Comparison of ENCODE assay signal across 11 cellular contexts in the genomic region with DNA sequence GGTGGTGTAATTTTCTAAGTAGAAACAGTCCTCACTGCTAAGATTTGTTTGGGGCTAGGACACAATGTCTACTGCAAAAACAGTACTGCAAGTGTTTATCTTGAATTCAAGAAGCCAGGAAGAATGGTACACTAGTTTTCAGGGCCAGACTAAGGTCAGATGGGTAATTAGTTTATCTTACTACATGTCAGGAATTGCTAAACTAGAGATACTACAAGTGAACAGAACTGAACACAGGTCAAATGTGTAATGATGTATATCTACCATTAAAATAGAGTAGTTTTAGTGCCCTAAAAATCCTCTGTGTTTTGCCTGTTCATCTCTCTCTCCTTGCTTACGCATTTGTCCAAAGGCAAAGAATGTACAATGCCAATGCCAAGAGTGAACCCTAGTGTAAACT. TPM values are rescaled to one million over a fixed set of nuclear protein-coding genes. Genes with fewer than 3 reads are reported as not detected.
A peak's percentile ranks its signal among the peaks of the same experiment; 100 is the strongest.
DNase-seq lines count a peak whose midpoint lies in the region; ATAC-seq lines count a peak whose summit lies in the region.
"Had no signal": no experiment of that assay in that cellular context is flagged by ENCODE, and none has a peak within 500 bp of the region (broad histone marks: within the 10 kb centered on the region; RNA-seq: fewer than 3 reads in every experiment).

No MANE protein-coding gene starts in this region.

- no peaks in the 10 kb centered on the region for H3K9me3 Mint-ChIP-seq in activated T-cell treated with anti-CD3 and anti-CD28 coated beads, Interleukin-2, amount 50 U/mL, for 72 hours
- H3K9me3 Mint-ChIP-seq in activated T-helper 1 cell treated with anti-CD3 and anti-CD28 coated beads, Interleukin-12 subunit alpha, Interleukin-12 subunit beta, Interleukin-2, Interleukin-4 antibody, amounts not matched to agents 30 ng/mL and 10 ng/mL and 1 ng/mL, durations not matched to agents 14 hours and 24 hours and 36 hours: no peaks in the 10 kb centered on the region
- no peaks in the 10 kb centered on the region for H3K9me3 Mint-ChIP-seq in stimulated activated effector memory CD8-positive, alpha-beta T cell treated with anti-CD3 and anti-CD28 coated beads, Interleukin-12 subunit alpha, Interleukin-12 subunit beta, amount 100 ng/mL, for 72 hours

- no peak for DNase-seq in activated T-cell treated with anti-CD3 and anti-CD28 coated beads, Interleukin-2, amount 50 U/mL, for 72 hours
- DNase-seq in activated T-cell treated with anti-CD3 and anti-CD28 coated beads for 4 hours: no peak
- no peak for DNase-seq in activated T-helper 1 cell treated with anti-CD3 and anti-CD28 coated beads, Interleukin-12 subunit alpha, Interleukin-12 subunit beta, Interleukin-2, Interleukin-4 antibody, amounts not matched to agents 30 ng/mL and 10 ng/mL and 1 ng/mL, durations not matched to agents 14 hours and 24 hours and 36 hours (ENCODE audit: low spot score)
- no peak for DNase-seq in stimulated activated effector memory CD8-positive, alpha-beta T cell treated with anti-CD3 and anti-CD28 coated beads, Interleukin-12 subunit alpha, Interleukin-12 subunit beta, amount 100 ng/mL, for 72 hours (ENCODE audit: low spot score in 2 of 2)
- DNase-seq in SIG-M5 (lab: John Stamatoyannopoulos, UW): no peak
- DNase-seq: activated CD4-positive, alpha-beta T cell treated with anti-CD3 and anti-CD28 coated beads for 48 hours; adrenal gland; colonic mucosa; DMS79 treated with DMSO at 0.1 percent for 48 hours; GM23248 had no signal

- H3K27me3 Mint-ChIP-seq in activated T-cell treated with anti-CD3 and anti-CD28 coated beads, Interleukin-2, amount 50 U/mL, for 72 hours (ENCODE audit: low read depth): no peaks in the 10 kb centered on the region
- no peaks in the 10 kb centered on the region for H3K27me3 Mint-ChIP-seq in activated T-helper 1 cell treated with anti-CD3 and anti-CD28 coated beads, Interleukin-12 subunit alpha, Interleukin-12 subunit beta, Interleukin-2, Interleukin-4 antibody, amounts not matched to agents 30 ng/mL and 10 ng/mL and 1 ng/mL, durations not matched to agents 14 hours and 24 hours and 36 hours (ENCODE audit: insufficient read depth)

- intact Hi-C loops in activated T-helper 1 cell treated with anti-CD3 and anti-CD28 coated beads, Interleukin-12 subunit alpha, Interleukin-12 subunit beta, Interleukin-2, Interleukin-4 antibody, amounts not matched to agents 30 ng/mL and 10 ng/mL and 1 ng/mL, durations not matched to agents 14 hours and 24 hours and 36 hours (cut with micrococcal nuclease): no loop called here

- ATAC-seq in activated T-cell treated with anti-CD3 and anti-CD28 coated beads, Interleukin-2, amount 50 U/mL, for 72 hours (replicated peaks in 1 of 2): no peak
- ATAC-seq in stimulated activated effector memory CD8-positive, alpha-beta T cell treated with anti-CD3 and anti-CD28 coated beads, Interleukin-12 subunit alpha, Interleukin-12 subunit beta, amount 100 ng/mL, for 72 hours: no peak
- ATAC-seq in GM18517 (IDR thresholded peaks at IDR 0.05; ENCODE audit: unreplicated experiment): no peak

- H3K4me1 Mint-ChIP-seq in activated T-cell treated with anti-CD3 and anti-CD28 coated beads, Interleukin-2, amount 50 U/mL, for 72 hours (ENCODE audit: low read depth): peaks cover 19% of the 10 kb centered on the region
- H3K4me1 Mint-ChIP-seq in activated T-helper 1 cell treated with anti-CD3 and anti-CD28 coated beads, Interleukin-12 subunit alpha, Interleukin-12 subunit beta, Interleukin-2, Interleukin-4 antibody, amounts not matched to agents 30 ng/mL and 10 ng/mL and 1 ng/mL, durations not matched to agents 14 hours and 24 hours and 36 hours (ENCODE audit: low read depth): peaks cover 18% of the 10 kb centered on the region
- H3K4me1 Mint-ChIP-seq in stimulated activated effector memory CD8-positive, alpha-beta T cell treated with anti-CD3 and anti-CD28 coated beads, Interleukin-12 subunit alpha, Interleukin-12 subunit beta, amount 100 ng/mL, for 72 hours: peaks cover 20% of the 10 kb centered on the region

- peak overlapping the region in 1 of 2 donors; percentile 19 for H3K4me3 Mint-ChIP-seq in activated T-cell treated with anti-CD3 and anti-CD28 coated beads, Interleukin-2, amount 50 U/mL, for 72 hours
- H3K4me3 Mint-ChIP-seq in activated T-helper 1 cell treated with anti-CD3 and anti-CD28 coated beads, Interleukin-12 subunit alpha, Interleukin-12 subunit beta, Interleukin-2, Interleukin-4 antibody, amounts not matched to agents 30 ng/mL and 10 ng/mL and 1 ng/mL, durations not matched to agents 14 hours and 24 hours and 36 hours: peak overlapping the region; percentile 13
- H3K4me3 Mint-ChIP-seq in stimulated activated effector memory CD8-positive, alpha-beta T cell treated with anti-CD3 and anti-CD28 coated beads, Interleukin-12 subunit alpha, Interleukin-12 subunit beta, amount 100 ng/mL, for 72 hours: no peak overlapping the region

- peak overlapping the region; percentile 67 for H3K27ac Mint-ChIP-seq in activated T-cell treated with anti-CD3 and anti-CD28 coated beads, Interleukin-2, amount 50 U/mL, for 72 hours
- peak overlapping the region; percentile 41 for H3K27ac Mint-ChIP-seq in activated T-helper 1 cell treated with anti-CD3 and anti-CD28 coated beads, Interleukin-12 subunit alpha, Interleukin-12 subunit beta, Interleukin-2, Interleukin-4 antibody, amounts not matched to agents 30 ng/mL and 10 ng/mL and 1 ng/mL, durations not matched to agents 14 hours and 24 hours and 36 hours
- H3K27ac Mint-ChIP-seq in stimulated activated effector memory CD8-positive, alpha-beta T cell treated with anti-CD3 and anti-CD28 coated beads, Interleukin-12 subunit alpha, Interleukin-12 subunit beta, amount 100 ng/mL, for 72 hours: peak overlapping the region; percentile 83

- H3K36me3 Mint-ChIP-seq in activated T-cell treated with anti-CD3 and anti-CD28 coated beads, Interleukin-2, amount 50 U/mL, for 72 hours (ENCODE audit: insufficient read depth in 2 of 2): peaks cover 23 to 31% of the 10 kb centered on the region in 2 donors
- H3K36me3 Mint-ChIP-seq in activated T-helper 1 cell treated with anti-CD3 and anti-CD28 coated beads, Interleukin-12 subunit alpha, Interleukin-12 subunit beta, Interleukin-2, Interleukin-4 antibody, amounts not matched to agents 30 ng/mL and 10 ng/mL and 1 ng/mL, durations not matched to agents 14 hours and 24 hours and 36 hours (ENCODE audit: low read depth): peaks cover 62% of the 10 kb centered on the region
- peaks cover 89% of the 10 kb centered on the region for H3K36me3 Mint-ChIP-seq in stimulated activated effector memory CD8-positive, alpha-beta T cell treated with anti-CD3 and anti-CD28 coated beads, Interleukin-12 subunit alpha, Interleukin-12 subunit beta, amount 100 ng/mL, for 72 hours

RNA-seq across cellular contexts. Expression of a gene that starts 2.3 kb away (rescaled TPM):
- 1,000 to 10,000 TPM; 5,172 to 5,269 TPM for total RNA-seq in activated T-cell treated with anti-CD3 and anti-CD28 coated beads, Interleukin-2, amount 50 U/mL, for 72 hours
- 3,669 and 3,676 TPM in 2 replicates for total RNA-seq in activated T-helper 1 cell treated with anti-CD3 and anti-CD28 coated beads, Interleukin-12 subunit alpha, Interleukin-12 subunit beta, Interleukin-2, Interleukin-4 antibody, amounts not matched to agents 30 ng/mL and 10 ng/mL and 1 ng/mL, durations not matched to agents 14 hours and 24 hours and 36 hours

RNA-seq across cellular contexts. Expression of a gene that starts 4.0 kb away (rescaled TPM):
- total RNA-seq in activated T-cell treated with anti-CD3 and anti-CD28 coated beads, Interleukin-2, amount 50 U/mL, for 72 hours: 10 to 100 TPM in 1 of 2 donors, 1 to 10 TPM in 1; 7.4 to 11.8 TPM
- total RNA-seq in activated T-helper 1 cell treated with anti-CD3 and anti-CD28 coated beads, Interleukin-12 subunit alpha, Interleukin-12 subunit beta, Interleukin-2, Interleukin-4 antibody, amounts not matched to agents 30 ng/mL and 10 ng/mL and 1 ng/mL, durations not matched to agents 14 hours and 24 hours and 36 hours: 13.5 and 13.7 TPM in 2 replicates

RNA-seq across cellular contexts. Expression of a gene that starts 9.7 kb away (rescaled TPM):
- 100 to 1,000 TPM; 226 to 265 TPM for total RNA-seq in activated T-cell treated with anti-CD3 and anti-CD28 coated beads, Interleukin-2, amount 50 U/mL, for 72 hours
- 404 and 419 TPM in 2 replicates for total RNA-seq in activated T-helper 1 cell treated with anti-CD3 and anti-CD28 coated beads, Interleukin-12 subunit alpha, Interleukin-12 subunit beta, Interleukin-2, Interleukin-4 antibody, amounts not matched to agents 30 ng/mL and 10 ng/mL and 1 ng/mL, durations not matched to agents 14 hours and 24 hours and 36 hours

RNA-seq across cellular contexts. Expression of a gene that starts 14.0 kb away (rescaled TPM):
- total RNA-seq in activated T-cell treated with anti-CD3 and anti-CD28 coated beads, Interleukin-2, amount 50 U/mL, for 72 hours: 10 to 100 TPM; 74.6 to 84.6 TPM
- total RNA-seq in activated T-helper 1 cell treated with anti-CD3 and anti-CD28 coated beads, Interleukin-12 subunit alpha, Interleukin-12 subunit beta, Interleukin-2, Interleukin-4 antibody, amounts not matched to agents 30 ng/mL and 10 ng/mL and 1 ng/mL, durations not matched to agents 14 hours and 24 hours and 36 hours: 159 and 161 TPM in 2 replicates

RNA-seq across cellular contexts. Expression of a gene that starts 34.1 kb away (rescaled TPM):
- 1 to 10 TPM; 1.4 to 1.9 TPM for total RNA-seq in activated T-cell treated with anti-CD3 and anti-CD28 coated beads, Interleukin-2, amount 50 U/mL, for 72 hours
- 0.51 and 0.65 TPM in 2 replicates for total RNA-seq in activated T-helper 1 cell treated with anti-CD3 and anti-CD28 coated beads, Interleukin-12 subunit alpha, Interleukin-12 subunit beta, Interleukin-2, Interleukin-4 antibody, amounts not matched to agents 30 ng/mL and 10 ng/mL and 1 ng/mL, durations not matched to agents 14 hours and 24 hours and 36 hours
